In genomic region chr3:52886049-52886730, GRCh38 we compare ENCODE assay signal across 24 cellular contexts. TPM values are rescaled to one million over a fixed set of nuclear protein-coding genes. Genes with fewer than 3 reads are reported as not detected.
A peak's percentile ranks its signal among the peaks of the same experiment; 100 is the strongest.
DNase-seq lines count a peak whose midpoint lies in the region; ATAC-seq, FAIRE-seq and TF ChIP-seq lines count a peak whose summit lies in the region.
"Had no signal": no experiment of that assay in that cellular context is flagged by ENCODE, and none has a peak within 500 bp of the region (broad histone marks: within the 10 kb centered on the region; RNA-seq: fewer than 3 reads in every experiment).

No MANE protein-coding gene starts in this region.

- no peak overlapping the region for H3K4me3 ChIP-seq in epithelial cell of esophagus (ENCODE audit: low read length)
- no peak overlapping the region for H3K4me3 ChIP-seq in fibroblast of villous mesenchyme (ENCODE audit: low read depth, low read length)
- H3K4me3 ChIP-seq: HAP-1 had no signal

- H3K27me3 Mint-ChIP-seq in activated CD8-positive, alpha-beta memory T cell treated with anti-CD3 and anti-CD28 coated beads, Interleukin-2, amount 10 ng/mL, durations not matched to agents 7 days and 5 days, result no peaks in the 10 kb centered on the region
- H3K27me3 Mint-ChIP-seq: CD4-positive, CD25-positive, alpha-beta regulatory T cell; CD8-positive, alpha-beta memory T cell had no signal

- peaks cover 17% of the 10 kb centered on the region for H3K4me1 Mint-ChIP-seq in activated CD8-positive, alpha-beta memory T cell treated with anti-CD3 and anti-CD28 coated beads, Interleukin-2, amount 10 ng/mL, durations not matched to agents 7 days and 5 days

- TF ChIP-seq POLR2A in H54 (IDR thresholded peaks at IDR 0.05; ENCODE audit: low read depth, low read length), result no peak

- peak; percentile 32 for DNase-seq in activated CD8-positive, alpha-beta memory T cell treated with anti-CD3 and anti-CD28 coated beads, Interleukin-2, amount 50 U/mL, for 48 hours
- no peak for DNase-seq in activated CD8-positive, alpha-beta memory T cell treated with anti-CD3 and anti-CD28 coated beads, Interleukin-2, amount 10 ng/mL, durations not matched to agents 7 days and 5 days
- DNase-seq in epithelial cell of esophagus (ENCODE audit: low read depth) (peak; percentile 64), fibroblast of villous mesenchyme (ENCODE audit: low read depth) (peak; percentile 18), left lobe of liver (ENCODE audit: low spot score) (peak; percentile 28), H54 (ENCODE audit: insufficient read length, low spot score) (no peak), NCI-H446 (lab: John Stamatoyannopoulos, UW) (no peak)
- DNase-seq: ACHN; BE2C; C1 segment of cervical spinal cord; CD4-positive, CD25-positive, alpha-beta regulatory T cell; CD8-positive, alpha-beta memory T cell; COR-L47; DMS 273 treated with DMSO at 0.1 percent for 48 hours; DMS53; IMR-90 had no signal

- no peak for FAIRE-seq in H54 (lab: Jason Lieb, UNC)
- FAIRE-seq: A204.1, G401.6, GM12891, GM19239, H1 had no signal

- no peak overlapping the region for H3K27ac Mint-ChIP-seq in activated CD8-positive, alpha-beta memory T cell treated with anti-CD3 and anti-CD28 coated beads, Interleukin-2, amount 10 ng/mL, durations not matched to agents 7 days and 5 days
- H3K27ac Mint-ChIP-seq: CD4-positive, CD25-positive, alpha-beta regulatory T cell had no signal

- H3K9me3 Mint-ChIP-seq in activated CD8-positive, alpha-beta memory T cell treated with anti-CD3 and anti-CD28 coated beads, Interleukin-2, amount 10 ng/mL, durations not matched to agents 7 days and 5 days (ENCODE audit: low read depth), result no peaks in the 10 kb centered on the region
- H3K9me3 Mint-ChIP-seq: CD8-positive, alpha-beta memory T cell had no signal

- peaks cover 31% of the 10 kb centered on the region for H3K36me3 Mint-ChIP-seq in activated CD8-positive, alpha-beta memory T cell treated with anti-CD3 and anti-CD28 coated beads, Interleukin-2, amount 10 ng/mL, durations not matched to agents 7 days and 5 days

- TF ChIP-seq CTCF in epithelial cell of esophagus (IDR thresholded peaks at IDR 0.05; ENCODE audit: insufficient read depth, low read depth, low read length, missing control alignments) (no peak), fibroblast of villous mesenchyme (IDR thresholded peaks at IDR 0.05; ENCODE audit: insufficient read depth, low read depth, low read length) (no peak)

- CTCF ChIA-PET in activated CD8-positive, alpha-beta memory T cell treated with anti-CD3 and anti-CD28 coated beads, Interleukin-2, amount 10 ng/mL, durations not matched to agents 7 days and 5 days (lab: Charles Lee), result no interaction called here

- no peak overlapping the region for H3K4me3 Mint-ChIP-seq in activated CD8-positive, alpha-beta memory T cell treated with anti-CD3 and anti-CD28 coated beads, Interleukin-2, amount 10 ng/mL, durations not matched to agents 7 days and 5 days
- H3K4me3 Mint-ChIP-seq: CD4-positive, CD25-positive, alpha-beta regulatory T cell; CD8-positive, alpha-beta memory T cell had no signal

- ATAC-seq in activated CD8-positive, alpha-beta memory T cell treated with anti-CD3 and anti-CD28 coated beads, Interleukin-2, amount 10 ng/mL, durations not matched to agents 7 days and 5 days, result no peak
- ATAC-seq in left lobe of liver (peak; percentile 29), HG02763 (IDR thresholded peaks at IDR 0.05; ENCODE audit: unreplicated experiment) (no peak)

RNA-seq across cellular contexts. Expression of gene STIMATE, which starts 11.2 kb away (rescaled TPM):
- total RNA-seq in activated CD8-positive, alpha-beta memory T cell treated with anti-CD3 and anti-CD28 coated beads, Interleukin-2, amount 10 ng/mL, durations not matched to agents 7 days and 5 days, result 10 to 100 TPM; 43.3 to 47.8 TPM
- total RNA-seq in fibroblast of villous mesenchyme (12.6 and 15.1 TPM in 2 replicates), left lobe of liver (36.4 TPM)

RNA-seq across cellular contexts. Expression of gene MUSTN1, which starts 51.4 kb away (rescaled TPM):
- 1 to 10 TPM in 1 of 2 experiments, under 1 TPM in 1; 0.40 to 3.0 TPM for total RNA-seq in activated CD8-positive, alpha-beta memory T cell treated with anti-CD3 and anti-CD28 coated beads, Interleukin-2, amount 10 ng/mL, durations not matched to agents 7 days and 5 days
- total RNA-seq in fibroblast of villous mesenchyme (not detected in 2 replicates), left lobe of liver (0.38 TPM)
- total RNA-seq: HT1080, IMR-90 had no signal

RNA-seq across cellular contexts. Expression of gene ITIH4, which starts 55.7 kb away (rescaled TPM):
- 10 to 100 TPM; 18.0 to 24.9 TPM for total RNA-seq in activated CD8-positive, alpha-beta memory T cell treated with anti-CD3 and anti-CD28 coated beads, Interleukin-2, amount 10 ng/mL, durations not matched to agents 7 days and 5 days
- total RNA-seq in fibroblast of villous mesenchyme (0.32 and 1.3 TPM in 2 replicates), left lobe of liver (4,358 TPM)
- total RNA-seq: HT1080 had no signal

Comparison
In these comparisons a context has a peak if more than half of its experiments do, and no peak if none do; other contexts are left out.
1. DNase-seq: peak in activated CD8-positive, alpha-beta memory T cell treated with anti-CD3 and anti-CD28 coated beads, Interleukin-2, amount 50 U/mL, for 48 hours (single experiment), epithelial cell of esophagus (single experiment), fibroblast of villous mesenchyme (single experiment) and left lobe of liver (single experiment); none in activated CD8-positive, alpha-beta memory T cell treated with anti-CD3 and anti-CD28 coated beads, Interleukin-2, amount 10 ng/mL, durations not matched to agents 7 days and 5 days (single experiment), H54 (single experiment) and NCI-H446 (0 of 2).
2. RNA of gene ITIH4, which starts 55.7 kb away (total RNA-seq): 4,358 TPM in left lobe of liver (single experiment); 18.0 to 24.9 TPM in activated CD8-positive, alpha-beta memory T cell treated with anti-CD3 and anti-CD28 coated beads, Interleukin-2, amount 10 ng/mL, durations not matched to agents 7 days and 5 days and 0.32 to 1.3 TPM in fibroblast of villous mesenchyme; every median in the first group is over 100 times any median in the second.